In the genomic region with DNA sequence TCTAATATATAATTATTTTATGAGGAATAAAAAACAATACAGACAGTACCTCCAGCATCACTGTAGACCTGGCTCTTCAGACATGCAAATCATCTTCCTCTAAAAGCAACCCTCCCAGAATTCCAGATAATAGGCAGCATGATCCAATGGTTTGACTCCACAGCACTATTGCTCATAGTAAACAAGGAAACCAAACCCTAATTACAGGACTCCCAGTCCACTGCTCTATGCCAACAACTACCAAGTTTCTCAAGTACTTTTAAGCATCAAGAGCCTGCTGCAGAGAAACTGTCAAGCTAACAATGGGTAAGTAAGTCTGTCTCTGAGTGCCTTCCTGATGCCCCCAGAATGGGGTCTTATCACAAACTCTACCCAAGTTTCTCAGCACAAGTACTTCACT, we compare ENCODE assay signal across 26 cellular contexts. TPM values are rescaled to one million over a fixed set of nuclear protein-coding genes. Genes with fewer than 3 reads are reported as not detected.
DNase-seq lines count a peak whose midpoint lies in the region; ATAC-seq, FAIRE-seq and TF ChIP-seq lines count a peak whose summit lies in the region.
"Had no signal": no experiment of that assay in that cellular context is flagged by ENCODE, and none has a peak within 500 bp of the region (broad histone marks: within the 10 kb centered on the region; RNA-seq: fewer than 3 reads in every experiment).

No MANE protein-coding gene starts in this region.

- intact Hi-C loops in left lung (cut with DNase I) = no loop called here
- intact Hi-C loops in CD8-positive, alpha-beta T cell (cut with DNase I, micrococcal nuclease) = no loop called here

- H3K36me3 ChIP-seq in bronchial epithelial cell (ENCODE audit: control insufficient read depth, insufficient read depth, low read length) = no peaks in the 10 kb centered on the region
- H3K36me3 ChIP-seq in left lung = no peaks in the 10 kb centered on the region
- no peaks in the 10 kb centered on the region for H3K36me3 ChIP-seq in CD8-positive, alpha-beta T cell (ENCODE audit: insufficient read depth, low read length)
- H3K36me3 ChIP-seq in endodermal cell (ENCODE audit: control insufficient read depth, insufficient read depth, low read length) = peaks cover 30% of the 10 kb centered on the region

- POLR2A ChIA-PET in CD8-positive, alpha-beta T cell (lab: Charles Lee) = no interaction called here

- peak; percentile 89 for ATAC-seq in left lung
- ATAC-seq in CD8-positive, alpha-beta T cell = no peak
- ATAC-seq in activated naive CD8-positive, alpha-beta T cell treated with anti-CD3 and anti-CD28 coated beads, Interleukin-2, amount 50 U/mL, for 24 hours = no peak
- ATAC-seq: body of pancreas; gastrocnemius medialis; stimulated activated naive B cell treated with anti-CD40 and anti-IgM and Interleukin-4, amounts not matched to agents 10 μg/mL and 1 μg/mL and 100 μg/mL, for 72 hours had no signal

- H3K4me1 ChIP-seq in left lung (no peaks in the 10 kb centered on the region), endodermal cell (ENCODE audit: control insufficient read depth, insufficient read depth, low read length) (no peaks in the 10 kb centered on the region)
- H3K4me1 ChIP-seq in CD8-positive, alpha-beta T cell (ENCODE audit: insufficient read depth, low read length) = no peaks in the 10 kb centered on the region
- H3K4me1 ChIP-seq: body of pancreas, gastrocnemius medialis, tibial nerve had no signal

- peaks cover 6% of the 10 kb centered on the region for H3K4me1 Mint-ChIP-seq in CD8-positive, alpha-beta T cell (ENCODE audit: low read depth)
- H3K4me1 Mint-ChIP-seq in endodermal cell = no peaks in the 10 kb centered on the region
- H3K4me1 Mint-ChIP-seq in activated naive CD8-positive, alpha-beta T cell treated with anti-CD3 and anti-CD28 coated beads, Interleukin-2, amount 50 U/mL, for 24 hours = peaks cover 4% of the 10 kb centered on the region
- H3K4me1 Mint-ChIP-seq: nephron progenitor cell had no signal

- CTCF ChIA-PET in CD8-positive, alpha-beta T cell (lab: Charles Lee) = no interaction called here

- H3K9ac ChIP-seq in endodermal cell (ENCODE audit: extremely low read depth, low read length, poor library complexity, severe bottlenecking) = no peak overlapping the region

- H3K4me3 Mint-ChIP-seq in CD8-positive, alpha-beta T cell = no peak overlapping the region
- H3K4me3 Mint-ChIP-seq in endodermal cell = no peak overlapping the region
- H3K4me3 Mint-ChIP-seq in activated naive CD8-positive, alpha-beta T cell treated with anti-CD3 and anti-CD28 coated beads, Interleukin-2, amount 50 U/mL, for 24 hours = no peak overlapping the region
- H3K4me3 Mint-ChIP-seq: activated CD4-positive, alpha-beta T cell treated with anti-CD3 and anti-CD28 coated beads, Interleukin-2, amount 10 ng/mL, durations not matched to agents 24 days and 14 days; activated naive CD8-positive, alpha-beta T cell; nephron progenitor cell; stimulated activated naive B cell treated with anti-CD40 and anti-IgM and Interleukin-4, amounts not matched to agents 10 μg/mL and 1 μg/mL and 100 μg/mL, for 72 hours had no signal

- H3K27me3 Mint-ChIP-seq in CD8-positive, alpha-beta T cell (ENCODE audit: low read depth) = no peaks in the 10 kb centered on the region
- no peaks in the 10 kb centered on the region for H3K27me3 Mint-ChIP-seq in endodermal cell (ENCODE audit: insufficient read depth)
- no peaks in the 10 kb centered on the region for H3K27me3 Mint-ChIP-seq in activated naive CD8-positive, alpha-beta T cell treated with anti-CD3 and anti-CD28 coated beads, Interleukin-2, amount 50 U/mL, for 24 hours
- H3K27me3 Mint-ChIP-seq: activated CD4-positive, alpha-beta T cell treated with anti-CD3 and anti-CD28 coated beads, Interleukin-2, amount 10 ng/mL, durations not matched to agents 24 days and 14 days; activated naive CD8-positive, alpha-beta T cell; stimulated activated naive B cell treated with anti-CD40 and anti-IgM and Interleukin-4, amounts not matched to agents 10 μg/mL and 1 μg/mL and 100 μg/mL, for 72 hours had no signal

- FAIRE-seq in bronchial epithelial cell (lab: Jason Lieb, UNC) = no peak

- no peak overlapping the region for H3K27ac Mint-ChIP-seq in CD8-positive, alpha-beta T cell
- no peak overlapping the region for H3K27ac Mint-ChIP-seq in endodermal cell
- H3K27ac Mint-ChIP-seq in activated naive CD8-positive, alpha-beta T cell treated with anti-CD3 and anti-CD28 coated beads, Interleukin-2, amount 50 U/mL, for 24 hours = no peak overlapping the region
- H3K27ac Mint-ChIP-seq: activated CD4-positive, alpha-beta T cell treated with anti-CD3 and anti-CD28 coated beads, Interleukin-2, amount 10 ng/mL, durations not matched to agents 24 days and 14 days; activated naive CD8-positive, alpha-beta T cell; stimulated activated naive B cell treated with anti-CD40 and anti-IgM and Interleukin-4, amounts not matched to agents 10 μg/mL and 1 μg/mL and 100 μg/mL, for 72 hours had no signal

- H3K9me3 ChIP-seq in left lung (no peaks in the 10 kb centered on the region), endodermal cell (ENCODE audit: control insufficient read depth, low read length) (no peaks in the 10 kb centered on the region)
- no peaks in the 10 kb centered on the region for H3K9me3 ChIP-seq in CD8-positive, alpha-beta T cell (ENCODE audit: low read length)
- H3K9me3 ChIP-seq: body of pancreas, gastrocnemius medialis, SJSA1, tibial nerve had no signal

- H3K27me3 ChIP-seq in bronchial epithelial cell (ENCODE audit: control insufficient read depth, insufficient read depth, low read length) (no peaks in the 10 kb centered on the region), left lung (no peaks in the 10 kb centered on the region), endodermal cell (ENCODE audit: control insufficient read depth, insufficient read depth, low read length, poor library complexity, severe bottlenecking) (no peaks in the 10 kb centered on the region)
- H3K27me3 ChIP-seq in CD8-positive, alpha-beta T cell (ENCODE audit: insufficient read depth, low read length) = no peaks in the 10 kb centered on the region
- H3K27me3 ChIP-seq: body of pancreas, gastrocnemius medialis, SJSA1, tibial nerve had no signal

- DNase-seq in AG20443 (ENCODE audit: low spot score) (peak; percentile 27), M059J (ENCODE audit: low read depth) (peak; percentile 1), bronchial epithelial cell (ENCODE audit: low read depth) (peak; percentile 41), left lung (no peak), endodermal cell (no peak)
- no peak for DNase-seq in CD8-positive, alpha-beta T cell
- no peak for DNase-seq in activated naive CD8-positive, alpha-beta T cell treated with anti-CD3 and anti-CD28 coated beads, Interleukin-2, amount 50 U/mL, for 24 hours
- DNase-seq: activated CD4-positive, alpha-beta T cell treated with anti-CD3 and anti-CD28 coated beads, Interleukin-2, amount 10 ng/mL, durations not matched to agents 24 days and 14 days; AML-193; body of pancreas; cortex of kidney; EL; gastrocnemius medialis; HCEC 1CT; kidney glomerular epithelial cell; midbrain; NCI-H1092 treated with DMSO at 0.1 percent for 48 hours; NCI-H2081; NCI-H774; nephron progenitor cell; PC-9; stimulated activated CD4-positive, alpha-beta T cell treated with anti-CD3 and anti-CD28 coated beads, Interleukin-1b, Interleukin-23, amount 100 ng/mL, for 48 hours; stimulated activated naive B cell treated with anti-CD40 and anti-IgM and Interleukin-4, amounts not matched to agents 10 μg/mL and 1 μg/mL and 100 μg/mL, for 72 hours had no signal

- peak overlapping the region in 1 of 2 donors; percentile 24 for H3K27ac ChIP-seq in left lung
- H3K27ac ChIP-seq in CD8-positive, alpha-beta T cell (ENCODE audit: low read depth, low read length) = no peak overlapping the region
- no peak overlapping the region for H3K27ac ChIP-seq in endodermal cell (ENCODE audit: low read depth, low read length)
- H3K27ac ChIP-seq: body of pancreas, gastrocnemius medialis, PC-9, SJSA1, tibial nerve had no signal

- H3K4me3 ChIP-seq in bronchial epithelial cell (ENCODE audit: low read depth, low read length) (no peak overlapping the region), left lung (no peak overlapping the region), endodermal cell (ENCODE audit: low read length) (no peak overlapping the region)
- H3K4me3 ChIP-seq in CD8-positive, alpha-beta T cell (ENCODE audit: low read depth, low read length) = no peak overlapping the region
- H3K4me3 ChIP-seq: body of pancreas, gastrocnemius medialis, PC-9, SJSA1, tibial nerve had no signal

- no peaks in the 10 kb centered on the region for H3K9me3 Mint-ChIP-seq in CD8-positive, alpha-beta T cell
- H3K9me3 Mint-ChIP-seq in endodermal cell = no peaks in the 10 kb centered on the region
- H3K9me3 Mint-ChIP-seq in activated naive CD8-positive, alpha-beta T cell treated with anti-CD3 and anti-CD28 coated beads, Interleukin-2, amount 50 U/mL, for 24 hours = no peaks in the 10 kb centered on the region
- H3K9me3 Mint-ChIP-seq: activated CD4-positive, alpha-beta T cell treated with anti-CD3 and anti-CD28 coated beads, Interleukin-2, amount 10 ng/mL, durations not matched to agents 24 days and 14 days; nephron progenitor cell; stimulated activated naive B cell treated with anti-CD40 and anti-IgM and Interleukin-4, amounts not matched to agents 10 μg/mL and 1 μg/mL and 100 μg/mL, for 72 hours had no signal

- H3K36me3 Mint-ChIP-seq in CD8-positive, alpha-beta T cell = peaks cover 41% of the 10 kb centered on the region
- peaks cover 10% of the 10 kb centered on the region for H3K36me3 Mint-ChIP-seq in endodermal cell (ENCODE audit: low read depth)
- peaks cover 12% of the 10 kb centered on the region for H3K36me3 Mint-ChIP-seq in activated naive CD8-positive, alpha-beta T cell treated with anti-CD3 and anti-CD28 coated beads, Interleukin-2, amount 50 U/mL, for 24 hours (ENCODE audit: low read depth)

- no peak for TF ChIP-seq CTCF in bronchial epithelial cell (IDR thresholded peaks at IDR 0.05; ENCODE audit: insufficient read depth, low read length, severe bottlenecking)
- TF ChIP-seq CTCF in left lung (IDR thresholded peaks at IDR 0.05) = no peak
- no peak for TF ChIP-seq CTCF in CD8-positive, alpha-beta T cell (IDR thresholded peaks at IDR 0.05)
- TF ChIP-seq CTCF in endodermal cell (conservative IDR thresholded peaks at IDR 0.05) = no peak

RNA-seq across cellular contexts. Expression of gene EYA3, which starts 57.2 kb away (rescaled TPM):
- 20.0 and 25.4 TPM in 2 replicates for total RNA-seq in M059J (2014; rRNA removed; shearing (Covaris generic))
- 5.8 and 7.1 TPM in 2 replicates for total RNA-seq in bronchial epithelial cell
- total RNA-seq in left lung = 10 to 100 TPM; 22.9 to 28.4 TPM
- 1 to 10 TPM; 4.9 to 5.2 TPM for total RNA-seq in CD8-positive, alpha-beta T cell
- total RNA-seq in endodermal cell = 10 to 100 TPM; 29.3 to 32.8 TPM
- 23.9 TPM for polyA plus RNA-seq in endodermal cell (2013, experiment 1 of 2)
- 19.5 TPM for polyA plus RNA-seq in endodermal cell (2013, experiment 2 of 2)

Comparison
In these comparisons a context has a peak if more than half of its experiments do, and no peak if none do; other contexts are left out.
1. DNase-seq: peak in AG20443 (single experiment), M059J (single experiment) and bronchial epithelial cell (single experiment); none in left lung (0 of 2), CD8-positive, alpha-beta T cell (0 of 7), endodermal cell (single experiment) and activated naive CD8-positive, alpha-beta T cell treated with anti-CD3 and anti-CD28 coated beads, Interleukin-2, amount 50 U/mL, for 24 hours (single experiment).